ENCODE assay signal across 28 cellular contexts in genomic region chr7:133408212-133408611, GRCh38.
DNase-seq lines count a peak whose midpoint lies in the region; ATAC-seq, FAIRE-seq and TF ChIP-seq lines count a peak whose summit lies in the region.
"Had no signal": no experiment of that assay in that cellular context is flagged by ENCODE, and none has a peak within 500 bp of the region (broad histone marks: within the 10 kb centered on the region; RNA-seq: fewer than 3 reads in every experiment).

No MANE protein-coding gene starts in this region.

- H3K27me3 ChIP-seq in HepG2 (ENCODE audit: control insufficient read depth in 1 of 2, insufficient read depth in 2 of 2, low read length in 2 of 2) = no peaks in the 10 kb centered on the region
- H3K27me3 ChIP-seq in right lobe of liver = no peaks in the 10 kb centered on the region
- H3K27me3 ChIP-seq in GM12878 (replicated peaks in 1 of 2; ENCODE audit: control insufficient read depth in 2 of 2, insufficient read depth in 2 of 2, low read length in 1 of 2) = no peaks in the 10 kb centered on the region
- no peaks in the 10 kb centered on the region for H3K27me3 ChIP-seq in bronchial epithelial cell (ENCODE audit: control insufficient read depth, insufficient read depth, low read length)
- H3K27me3 ChIP-seq: BLaER1 treated with 17β-estradiol and CSF1 and Interleukin-3, amounts not matched to agents 10 nM and 100 nM had no signal

- H3K4me2 ChIP-seq in HepG2 (ENCODE audit: low read depth, low read length) = no peak overlapping the region
- no peak overlapping the region for H3K4me2 ChIP-seq in GM12878 (ENCODE audit: control insufficient read depth, insufficient read depth)
- H3K4me2 ChIP-seq: A549; BLaER1 treated with 17β-estradiol and CSF1 and Interleukin-3, amounts not matched to agents 10 nM and 100 nM had no signal

- no peak for TF ChIP-seq CTCF in HepG2 (CRISPR knock-in tag; IDR thresholded peaks at IDR 0.05)
- no peak for TF ChIP-seq CTCF in right lobe of liver (IDR thresholded peaks at IDR 0.05)
- TF ChIP-seq CTCF in GM12878 (IDR thresholded peaks at IDR 0.05 in 2 of 3, conservative IDR thresholded peaks at IDR 0.05 in 1 of 3; ENCODE audit: control insufficient read depth in 2 of 3, extremely low read depth in 1 of 3, insufficient read depth in 1 of 3, low read depth in 3 of 3, low read length in 3 of 3) = no peak
- no peak for TF ChIP-seq CTCF in bronchial epithelial cell (IDR thresholded peaks at IDR 0.05; ENCODE audit: insufficient read depth, low read length, severe bottlenecking)

- TF ChIP-seq RAD21 in HepG2 (CRISPR knock-in tag; IDR thresholded peaks at IDR 0.05) (no peak), GM12878 (IDR thresholded peaks at IDR 0.05; ENCODE audit: insufficient read depth, low read depth, low read length) (no peak)

- 100% methylated on average over 2 of the region's 2 CpGs for WGBS in HepG2 (ENCODE audit: low lambda C conversion rate)
- 100% methylated on average over 2 of the region's 2 CpGs for WGBS in right lobe of liver (ENCODE audit: insufficient coverage, low coverage, low lambda C conversion rate, missing lambda C conversion rate)
- 88% methylated on average over 1 of the region's 2 CpGs for WGBS in GM12878 (ENCODE audit: insufficient coverage, insufficient replicate concordance, low lambda C conversion rate, missing lambda C conversion rate)

- H3K4me3 ChIP-seq in HepG2 (replicated peaks in 1 of 3; ENCODE audit: insufficient read depth in 1 of 3, low read depth in 2 of 3, low read length in 3 of 3) = no peak overlapping the region
- H3K4me3 ChIP-seq in right lobe of liver = no peak overlapping the region
- no peak overlapping the region for H3K4me3 ChIP-seq in GM12878
- no peak overlapping the region for H3K4me3 ChIP-seq in bronchial epithelial cell (ENCODE audit: low read depth, low read length)
- H3K4me3 ChIP-seq: A549; BLaER1 treated with 17β-estradiol and CSF1 and Interleukin-3, amounts not matched to agents 10 nM and 100 nM had no signal

- no peak for ATAC-seq in HepG2
- no peak for ATAC-seq in right lobe of liver
- no peak for ATAC-seq in GM12878
- no peak for ATAC-seq in memory B cell (ENCODE audit: low read depth)
- no peak for ATAC-seq in activated T-helper 17 cell treated with anti-CD3 and anti-CD28 coated beads, Interleukin-2, amount 50 U/mL, for 72 hours (replicated peaks)
- ATAC-seq: A549; CD8-positive, alpha-beta T cell had no signal

- H3K79me2 ChIP-seq in HepG2 (ENCODE audit: insufficient read depth, low read length) = no peaks in the 10 kb centered on the region
- H3K79me2 ChIP-seq in GM12878 (ENCODE audit: control insufficient read depth, insufficient read depth, low read length) = no peaks in the 10 kb centered on the region

- H3K9me3 ChIP-seq in HepG2 (ENCODE audit: low read length) = no peaks in the 10 kb centered on the region
- no peaks in the 10 kb centered on the region for H3K9me3 ChIP-seq in right lobe of liver
- H3K9me3 ChIP-seq in GM12878 (replicated peaks; ENCODE audit: control insufficient read depth, insufficient read depth, low read length) = no peaks in the 10 kb centered on the region
- H3K9me3 ChIP-seq: A549, Caco-2 had no signal

- H3K4me1 Mint-ChIP-seq in memory B cell = peaks cover 19% of the 10 kb centered on the region
- H3K4me1 Mint-ChIP-seq in activated T-helper 17 cell treated with anti-CD3 and anti-CD28 coated beads, Interleukin-2, amount 50 U/mL, for 72 hours = peaks cover 12% of the 10 kb centered on the region
- H3K4me1 Mint-ChIP-seq: B cell had no signal

- CTCF ChIA-PET in HepG2 (lab: Yijun Ruan, JAX; ENCODE audit: low intra/inter-chr PET ratio, low total read pairs) (no interaction called here), GM12878 (lab: Yijun Ruan, JAX) (no interaction called here)

- H3K9me3 Mint-ChIP-seq in memory B cell = peaks cover 6% of the 10 kb centered on the region
- peaks cover 3% of the 10 kb centered on the region for H3K9me3 Mint-ChIP-seq in activated T-helper 17 cell treated with anti-CD3 and anti-CD28 coated beads, Interleukin-2, amount 50 U/mL, for 72 hours
- H3K9me3 Mint-ChIP-seq: CD4-positive, alpha-beta T cell; CD8-positive, alpha-beta T cell had no signal

- H3K4me1 ChIP-seq in HepG2 (ENCODE audit: insufficient read depth, low read length) (no peaks in the 10 kb centered on the region), right lobe of liver (no peaks in the 10 kb centered on the region), GM12878 (ENCODE audit: control insufficient read depth, insufficient read depth, low read length) (no peaks in the 10 kb centered on the region)
- H3K4me1 ChIP-seq: A549; BLaER1 treated with 17β-estradiol and CSF1 and Interleukin-3, amounts not matched to agents 10 nM and 100 nM; Caco-2 had no signal

- H3K36me3 ChIP-seq in HepG2 (replicated peaks in 1 of 2; ENCODE audit: control insufficient read depth in 1 of 2, insufficient read depth in 2 of 2, low read length in 2 of 2) (no peaks in the 10 kb centered on the region), right lobe of liver (no peaks in the 10 kb centered on the region), GM12878 (ENCODE audit: control insufficient read depth in 2 of 2, insufficient read depth in 2 of 2, low read length in 1 of 2) (no peaks in the 10 kb centered on the region), bronchial epithelial cell (ENCODE audit: control insufficient read depth, insufficient read depth, low read length) (no peaks in the 10 kb centered on the region)

- TF ChIP-seq EP300 in HepG2 (IDR thresholded peaks at IDR 0.05; ENCODE audit: low read depth in 2 of 2, low read length in 2 of 2) (no peak), HepG2 (CRISPR knock-in tag; IDR thresholded peaks at IDR 0.05; ENCODE audit: borderline replicate concordance) (no peak), GM12878 (IDR thresholded peaks at IDR 0.05; ENCODE audit: borderline replicate concordance in 1 of 2, control insufficient read depth in 1 of 2, low read depth in 2 of 2, low read length in 2 of 2) (no peak)

- SMC1A ChIA-PET in GM12878 (lab: Charles Lee; ENCODE audit: uncharacterized antibody, unreplicated experiment) = no interaction called here

- no peaks in the 10 kb centered on the region for H4K20me1 ChIP-seq in HepG2 (ENCODE audit: insufficient read depth, low read length)
- no peaks in the 10 kb centered on the region for H4K20me1 ChIP-seq in GM12878 (ENCODE audit: control insufficient read depth, insufficient read depth)

- RAD21 ChIA-PET in GM12878 (lab: Charles Lee; ENCODE audit: unreplicated experiment) = no interaction called here

- DNase-seq in HepG2 (ENCODE audit: low spot score) = no peak
- DNase-seq in right lobe of liver = no peak
- no peak for DNase-seq in GM12878 (ENCODE audit: low read depth, low spot score)
- no peak for DNase-seq in bronchial epithelial cell (ENCODE audit: low read depth)
- DNase-seq in memory B cell (ENCODE audit: low spot score in 2 of 2) = no peak
- DNase-seq in GOT3 (lab: John Stamatoyannopoulos, UW) = no peak
- DNase-seq in stimulated activated CD4-positive, alpha-beta T cell treated with anti-CD3 and anti-CD28 coated beads, Interleukin-1b, Interleukin-23, amount 100 ng/mL, for 48 hours = no peak
- DNase-seq: AML-193; Caco-2; Calu3; CD4-positive, alpha-beta T cell; CD8-positive, alpha-beta T cell; DMS 273 treated with DMSO at 0.1 percent for 48 hours; DMS153; DMS53; DMS79; DND-41; EL; GDM1 had no signal

- in situ Hi-C loops in HepG2 (cut with HindIII; ENCODE audit: extremely low pct_ligation_motif_present, low pct_unique_long_range_greater_than_20kb) (no loop called here), GM12878 (cut with MboI) (no loop called here)

- H3K9ac ChIP-seq in HepG2 (ENCODE audit: insufficient read depth, low read depth, low read length) (no peak overlapping the region), GM12878 (ENCODE audit: control insufficient read depth, insufficient read depth, low read length) (no peak overlapping the region)
- H3K9ac ChIP-seq: BLaER1 treated with 17β-estradiol and CSF1 and Interleukin-3, amounts not matched to agents 10 nM and 100 nM had no signal

- no peak for TF ChIP-seq POLR2A in HepG2 (IDR thresholded peaks at IDR 0.05; ENCODE audit: insufficient read depth in 1 of 2, low read depth in 2 of 2, low read length in 2 of 2)
- no peak for TF ChIP-seq POLR2A in right lobe of liver (IDR thresholded peaks at IDR 0.05)
- TF ChIP-seq POLR2A in GM12878 (IDR thresholded peaks at IDR 0.05; ENCODE audit: low read depth, low read length) = no peak

- BruUV-seq in HepG2 (replicated peaks; lab: Mats Ljungman, UMichigan) (no TSS peak), GM12878 (replicated peaks; lab: Mats Ljungman, UMichigan) (no TSS peak)

- intact Hi-C loops in HepG2 (cut with micrococcal nuclease; ENCODE audit: unreplicated experiment) (no loop called here), right lobe of liver (cut with DNase I) (no loop called here), GM12878 (cut with micrococcal nuclease; ENCODE audit: unreplicated experiment) (no loop called here)

- no peak overlapping the region for H3K4me3 Mint-ChIP-seq in memory B cell
- no peak overlapping the region for H3K4me3 Mint-ChIP-seq in activated T-helper 17 cell treated with anti-CD3 and anti-CD28 coated beads, Interleukin-2, amount 50 U/mL, for 72 hours
- H3K4me3 Mint-ChIP-seq: B cell; CD4-positive, alpha-beta T cell; CD8-positive, alpha-beta T cell had no signal

- H2AFZ ChIP-seq in HepG2 (ENCODE audit: low read length) (no peak overlapping the region), GM12878 (ENCODE audit: control insufficient read depth, low read depth, low read length) (no peak overlapping the region)

- no peak for FAIRE-seq in HepG2 (lab: Jason Lieb, UNC)
- FAIRE-seq in GM12878 (lab: Jason Lieb, UNC) = peak; percentile 64
- peak; percentile 23 for FAIRE-seq in bronchial epithelial cell (lab: Jason Lieb, UNC)
- FAIRE-seq: A549, D721Med, GM12892, GM18507 had no signal

- peaks cover 24% of the 10 kb centered on the region for H3K36me3 Mint-ChIP-seq in memory B cell
- H3K36me3 Mint-ChIP-seq in activated T-helper 17 cell treated with anti-CD3 and anti-CD28 coated beads, Interleukin-2, amount 50 U/mL, for 72 hours (ENCODE audit: low read depth) = no peaks in the 10 kb centered on the region

- H3K27ac Mint-ChIP-seq in memory B cell = peak overlapping the region; percentile 35
- no peak overlapping the region for H3K27ac Mint-ChIP-seq in activated T-helper 17 cell treated with anti-CD3 and anti-CD28 coated beads, Interleukin-2, amount 50 U/mL, for 72 hours
- H3K27ac Mint-ChIP-seq: B cell; CD4-positive, alpha-beta T cell; CD8-positive, alpha-beta T cell had no signal

- POLR2A ChIA-PET in HepG2 (lab: Yijun Ruan, JAX) = no interaction called here
- POLR2A ChIA-PET in GM12878 (lab: Charles Lee) = no interaction called here

- no peaks in the 10 kb centered on the region for H3K27me3 Mint-ChIP-seq in memory B cell
- H3K27me3 Mint-ChIP-seq in activated T-helper 17 cell treated with anti-CD3 and anti-CD28 coated beads, Interleukin-2, amount 50 U/mL, for 72 hours = no peaks in the 10 kb centered on the region
- H3K27me3 Mint-ChIP-seq: B cell; CD4-positive, alpha-beta T cell had no signal

- H3K27ac ChIP-seq in HepG2 (ENCODE audit: extremely low read length, insufficient read depth, low read length) (no peak overlapping the region), right lobe of liver (no peak overlapping the region), GM12878 (ENCODE audit: control insufficient read depth, insufficient read depth) (no peak overlapping the region)
- H3K27ac ChIP-seq: 22Rv1; A549; BLaER1 treated with 17β-estradiol and CSF1 and Interleukin-3, amounts not matched to agents 10 nM and 100 nM; C4-2B had no signal

TF ChIP-seq in GM12878, 131 proteins besides CTCF, POLR2A, EP300 and RAD21 (continues in another document):
- 0 out of 2 replicates have a peak, but pooled peaks have one; percentile 42 for TF ChIP-seq HDGF (IDR thresholded peaks at IDR 0.05)
